ENCODE assay signal across 27 cellular contexts in the genomic region with DNA sequence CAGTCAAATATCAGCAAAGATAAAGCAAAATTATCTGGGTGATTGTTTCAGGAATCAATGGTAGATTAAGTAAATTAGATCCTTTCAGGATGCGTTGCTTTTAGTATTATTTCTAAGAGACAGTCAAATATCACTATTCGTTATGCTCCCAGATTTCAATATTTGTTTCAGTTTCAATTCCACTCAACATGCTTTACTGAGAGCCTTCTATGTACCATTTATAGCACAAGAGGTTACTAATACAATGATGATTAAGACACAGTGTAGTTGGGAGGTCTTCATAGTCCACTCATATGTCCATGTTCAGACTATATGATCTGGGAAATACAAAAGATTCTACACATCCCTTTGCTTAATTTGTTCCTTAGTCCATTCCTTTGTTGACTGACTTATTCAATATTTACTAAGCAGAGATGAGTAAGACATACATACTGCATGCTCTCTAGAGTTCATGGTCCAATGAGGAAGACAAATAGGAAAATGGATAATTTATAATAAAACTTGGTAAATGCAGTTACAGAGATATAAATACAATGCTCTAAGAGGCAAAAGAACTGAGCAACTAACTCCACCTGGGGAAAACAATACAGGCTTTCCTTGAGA.
"Had no signal": no experiment of that assay in that cellular context is flagged by ENCODE, and none has a peak within 500 bp of the region (broad histone marks: within the 10 kb centered on the region; RNA-seq: fewer than 3 reads in every experiment).

No MANE protein-coding gene starts in this region.

- FAIRE-seq: kidney had no signal

- H3K4me2 ChIP-seq: hepatocyte, neural progenitor cell had no signal

- H3K9me3 Mint-ChIP-seq: dendritic cell treated with granulocyte-macrophage colony-stimulating factor and Interleukin-4, amounts not matched to agents 40 ng/mL and 50 ng/mL, for 4 days; endodermal cell; mesothelial cell of epicardium; naive thymus-derived CD4-positive, alpha-beta T cell; nephron; neural progenitor cell; stimulated activated naive CD8-positive, alpha-beta T cell treated with anti-CD3 and anti-CD28 coated beads, Interleukin-15, amount 100 ng/mL, for 72 hours had no signal

- H3K27ac Mint-ChIP-seq: dendritic cell treated with granulocyte-macrophage colony-stimulating factor and Interleukin-4, amounts not matched to agents 40 ng/mL and 50 ng/mL, for 4 days; endodermal cell; mesothelial cell of epicardium; naive thymus-derived CD4-positive, alpha-beta T cell; nephron; neural progenitor cell; progenitor cell of endocrine pancreas; stimulated activated naive CD8-positive, alpha-beta T cell treated with anti-CD3 and anti-CD28 coated beads, Interleukin-15, amount 100 ng/mL, for 72 hours had no signal

- H3K27me3 ChIP-seq: colonic mucosa, gastrocnemius medialis, left lung, neural progenitor cell, right atrium auricular region, sigmoid colon, spleen, suprapubic skin, vagina had no signal

- H3K4me3 Mint-ChIP-seq: dendritic cell treated with granulocyte-macrophage colony-stimulating factor and Interleukin-4, amounts not matched to agents 40 ng/mL and 50 ng/mL, for 4 days; endodermal cell; mesothelial cell of epicardium; naive thymus-derived CD4-positive, alpha-beta T cell; nephron; neural progenitor cell; stimulated activated naive CD8-positive, alpha-beta T cell treated with anti-CD3 and anti-CD28 coated beads, Interleukin-15, amount 100 ng/mL, for 72 hours had no signal

- H3K4me1 ChIP-seq: colonic mucosa, left lung, parathyroid adenoma, right atrium auricular region, spleen, suprapubic skin, vagina had no signal

- H3K36me3 ChIP-seq: colonic mucosa, gastrocnemius medialis, left lung, neural progenitor cell, right atrium auricular region, sigmoid colon, spleen, suprapubic skin, vagina had no signal

- H3K27ac ChIP-seq: colonic mucosa, epithelial cell of prostate, gastrocnemius medialis, hepatocyte, left lung, neural progenitor cell, parathyroid adenoma, right atrium auricular region, sigmoid colon, spleen, suprapubic skin, vagina had no signal

- H3K36me3 Mint-ChIP-seq: mesothelial cell of epicardium; naive thymus-derived CD4-positive, alpha-beta T cell; neural progenitor cell had no signal

- ATAC-seq: esophagus mucosa; gastrocnemius medialis; left lung; naive thymus-derived CD4-positive, alpha-beta T cell; stimulated activated naive CD8-positive, alpha-beta T cell treated with anti-CD3 and anti-CD28 coated beads, Interleukin-15, amount 100 ng/mL, for 72 hours had no signal

- H3K4me1 Mint-ChIP-seq: endodermal cell; naive thymus-derived CD4-positive, alpha-beta T cell; stimulated activated naive CD8-positive, alpha-beta T cell treated with anti-CD3 and anti-CD28 coated beads, Interleukin-15, amount 100 ng/mL, for 72 hours had no signal

- H3K9me3 ChIP-seq: colonic mucosa, gastrocnemius medialis, left lung, right atrium auricular region, sigmoid colon, spleen, suprapubic skin, vagina had no signal

- H3K79me2 ChIP-seq: hepatocyte, parathyroid adenoma had no signal

- H3K9ac ChIP-seq: neural progenitor cell, parathyroid adenoma had no signal

- H2AFZ ChIP-seq: hepatocyte, neural progenitor cell, parathyroid adenoma had no signal

- DNase-seq: colonic mucosa; effector CD8-positive, alpha-beta T cell; endodermal cell; foreskin fibroblast; gastrocnemius medialis; head of caudate nucleus; kidney; left lung; mesenchymal stem cell; naive thymus-derived CD4-positive, alpha-beta T cell; sigmoid colon; spleen; stimulated activated naive CD4-positive, alpha-beta T cell; stimulated activated naive CD8-positive, alpha-beta T cell treated with anti-CD3 and anti-CD28 coated beads, Interleukin-15, amount 100 ng/mL, for 72 hours; trophoblast cell had no signal

- H3K4me3 ChIP-seq: colonic mucosa, gastrocnemius medialis, hepatocyte, left lung, neural progenitor cell, right atrium auricular region, sigmoid colon, spleen, suprapubic skin, vagina had no signal
